Comparison of ENCODE assay signal across 8 cellular contexts in genomic region chr18:67516432-67517223, GRCh38. TPM values are rescaled to one million over a fixed set of nuclear protein-coding genes. Genes with fewer than 3 reads are reported as not detected.
DNase-seq lines count a peak whose midpoint lies in the region; ATAC-seq and TF ChIP-seq lines count a peak whose summit lies in the region.

Gene DSEL (minus strand): TSS chr18:67516720. CDS start chr18:67514608, 2,112 bp downstream.

- H3K27me3 ChIP-seq in A673 (replicated peaks; ENCODE audit: insufficient read depth, low read depth, low read length, poor library complexity) (no peaks in the 10 kb centered on the region), kidney epithelial cell (ENCODE audit: control insufficient read depth, insufficient read depth, low read length) (no peaks in the 10 kb centered on the region)

- CTCF ChIA-PET in A673 (lab: Charles Lee), result interaction anchor here (0.7 to 1.1 kb wide), 4 partner anchors 303 to 1161 kb away, joined by 3 to 12 read pairs (median 4); no protein-coding TSS in a partner anchor
- CTCF ChIA-PET in activated CD4-positive, alpha-beta T cell treated with anti-CD3 and anti-CD28 coated beads for 36 hours (lab: Charles Lee), result interaction anchor here (0.7 to 1.3 kb wide), 3 partner anchors 8 to 13 kb away, joined by 3 read pairs; no protein-coding TSS in a partner anchor

- intact Hi-C loops in A673 (cut with micrococcal nuclease; ENCODE audit: unreplicated experiment), result loop anchor here (2.0 to 10.0 kb wide), 7 partner anchors 78 to 1148 kb away; no protein-coding TSS in a partner anchor
- intact Hi-C loops in activated CD4-positive, alpha-beta T cell treated with anti-CD3 and anti-CD28 coated beads for 36 hours (cut with DNase I, micrococcal nuclease), result loop anchor here (1.0 to 10.0 kb wide), 5 partner anchors 154 to 1199 kb away; partner anchors contain the start of gene TMX3 (in 2 of the 2)

- H3K4me1 ChIP-seq in A673 (ENCODE audit: insufficient read depth, low read length, poor library complexity, severe bottlenecking), result peaks cover 6% of the 10 kb centered on the region

- H3K36me3 ChIP-seq in A673 (ENCODE audit: insufficient read depth, low read length, poor library complexity, severe bottlenecking) (peaks cover 34% of the 10 kb centered on the region), kidney epithelial cell (ENCODE audit: control insufficient read depth, insufficient read depth, low read length) (peaks cover 1% of the 10 kb centered on the region)

- H3K9me3 ChIP-seq in A673 (ENCODE audit: low read depth, low read length, poor library complexity, severe bottlenecking), result no peaks in the 10 kb centered on the region

- H3K4me3 ChIP-seq in A673 (ENCODE audit: low read depth, low read length, poor library complexity, severe bottlenecking), result peak within 1 kb of the TSS; percentile 85
- peak within 1 kb of the TSS; percentile 95 for H3K4me3 ChIP-seq in kidney epithelial cell (ENCODE audit: low read depth, low read length)

- H3K27me3 Mint-ChIP-seq in activated CD4-positive, alpha-beta T cell treated with anti-CD3 and anti-CD28 coated beads for 36 hours, result peaks cover 17% of the 10 kb centered on the region
- H3K27me3 Mint-ChIP-seq in chondrocyte (ENCODE audit: low read depth), result no peaks in the 10 kb centered on the region

- H3K27ac Mint-ChIP-seq in activated CD4-positive, alpha-beta T cell treated with anti-CD3 and anti-CD28 coated beads for 36 hours, result peak within 1 kb of the TSS; percentile 63
- peak within 1 kb of the TSS; percentile 99 for H3K27ac Mint-ChIP-seq in chondrocyte (ENCODE audit: unreplicated experiment)

- peak within 1 kb of the TSS; percentile 90 for H3K27ac ChIP-seq in A673 (ENCODE audit: low read depth, low read length, poor library complexity, severe bottlenecking)

- H3K9me3 Mint-ChIP-seq in activated CD4-positive, alpha-beta T cell treated with anti-CD3 and anti-CD28 coated beads for 36 hours (ENCODE audit: low read depth), result no peaks in the 10 kb centered on the region
- peaks cover 5% of the 10 kb centered on the region for H3K9me3 Mint-ChIP-seq in chondrocyte (ENCODE audit: low read depth)

- ATAC-seq in GM18867 (IDR thresholded peaks at IDR 0.05; ENCODE audit: unreplicated experiment) (peak; percentile 97), HG03108 (IDR thresholded peaks at IDR 0.05; ENCODE audit: unreplicated experiment) (peak; percentile 96)
- ATAC-seq in activated CD4-positive, alpha-beta T cell treated with anti-CD3 and anti-CD28 coated beads for 36 hours, result peak; percentile 99

- peaks cover 16% of the 10 kb centered on the region for H3K4me1 Mint-ChIP-seq in activated CD4-positive, alpha-beta T cell treated with anti-CD3 and anti-CD28 coated beads for 36 hours
- H3K4me1 Mint-ChIP-seq in chondrocyte (ENCODE audit: low read depth), result peaks cover 68% of the 10 kb centered on the region

- TF ChIP-seq CTCF in A673 (conservative IDR thresholded peaks at IDR 0.05; ENCODE audit: low read depth, low read length) (no peak), chondrocyte (IDR thresholded peaks at IDR 0.05) (no peak), kidney epithelial cell (IDR thresholded peaks at IDR 0.05; ENCODE audit: insufficient read depth, low read length, poor library complexity, severe bottlenecking) (no peak)

- no TSS peak for BruUV-seq in A673 (replicated peaks; lab: Mats Ljungman, UMichigan)

- POLR2A ChIA-PET in A673 (lab: Charles Lee; ENCODE audit: low non-redundant PET), result interaction anchor here (1.3 kb wide), 1 partner anchor 988 kb away, joined by 25 read pairs; no protein-coding TSS in a partner anchor
- POLR2A ChIA-PET in activated CD4-positive, alpha-beta T cell treated with anti-CD3 and anti-CD28 coated beads for 36 hours (lab: Charles Lee), result no interaction called here

- peak within 1 kb of the TSS; percentile 90 for H3K4me3 Mint-ChIP-seq in activated CD4-positive, alpha-beta T cell treated with anti-CD3 and anti-CD28 coated beads for 36 hours
- H3K4me3 Mint-ChIP-seq in chondrocyte (ENCODE audit: unreplicated experiment), result peak within 1 kb of the TSS; percentile 97

- no peaks in the 10 kb centered on the region for H3K36me3 Mint-ChIP-seq in activated CD4-positive, alpha-beta T cell treated with anti-CD3 and anti-CD28 coated beads for 36 hours (ENCODE audit: low read depth)
- H3K36me3 Mint-ChIP-seq in chondrocyte (ENCODE audit: low read depth), result peaks cover 26% of the 10 kb centered on the region

- DNase-seq in A673 (ENCODE audit: low spot score), result peak; percentile 94
- peak; percentile 85 for DNase-seq in NCI-H2196 treated with DMSO at 0.1 percent for 48 hours (lab: John Stamatoyannopoulos, UW; ENCODE audit: unreplicated experiment)
- peak; percentile 99 for DNase-seq in activated CD4-positive, alpha-beta T cell treated with anti-CD3 and anti-CD28 coated beads for 36 hours
- peak; percentile 99 for DNase-seq in chondrocyte (ENCODE audit: low spot score)
- peak; percentile 50 for DNase-seq in kidney epithelial cell (ENCODE audit: low read depth)
- DNase-seq in stimulated activated CD4-positive, alpha-beta T cell treated with anti-CD3 and anti-CD28 coated beads, Interleukin-12 subunit alpha, Interleukin-12 subunit beta, amount 100 ng/mL, for 48 hours (ENCODE audit: low read depth in 2 of 3, low spot score in 1 of 3), result peak; percentile 94 to 99 (median 97)

RNA-seq across cellular contexts. Expression of gene DSEL, which starts in this region (rescaled TPM):
- total RNA-seq in A673 (2021) (24.9 and 30.8 TPM in 2 replicates), chondrocyte (49.3 to 86.6 TPM (median 49.8 TPM) in 3 replicates), kidney epithelial cell (7.1 TPM in 2 replicates)
- total RNA-seq in activated CD4-positive, alpha-beta T cell treated with anti-CD3 and anti-CD28 coated beads for 36 hours, result under 1 TPM; 0.04 to 0.09 TPM

Comparison
In these comparisons a context has a peak if more than half of its experiments do, and no peak if none do; other contexts are left out.
1. Peak in every context shown above with its lines: DNase-seq, ATAC-seq, H3K4me3 ChIP-seq and H3K27ac ChIP-seq.
2. Peak in DNase-seq and ATAC-seq in activated CD4-positive, alpha-beta T cell treated with anti-CD3 and anti-CD28 coated beads for 36 hours; RNA of the gene not detected or under 1 TPM.